ENCODE assay signal across 9 cellular contexts in the genomic region with DNA sequence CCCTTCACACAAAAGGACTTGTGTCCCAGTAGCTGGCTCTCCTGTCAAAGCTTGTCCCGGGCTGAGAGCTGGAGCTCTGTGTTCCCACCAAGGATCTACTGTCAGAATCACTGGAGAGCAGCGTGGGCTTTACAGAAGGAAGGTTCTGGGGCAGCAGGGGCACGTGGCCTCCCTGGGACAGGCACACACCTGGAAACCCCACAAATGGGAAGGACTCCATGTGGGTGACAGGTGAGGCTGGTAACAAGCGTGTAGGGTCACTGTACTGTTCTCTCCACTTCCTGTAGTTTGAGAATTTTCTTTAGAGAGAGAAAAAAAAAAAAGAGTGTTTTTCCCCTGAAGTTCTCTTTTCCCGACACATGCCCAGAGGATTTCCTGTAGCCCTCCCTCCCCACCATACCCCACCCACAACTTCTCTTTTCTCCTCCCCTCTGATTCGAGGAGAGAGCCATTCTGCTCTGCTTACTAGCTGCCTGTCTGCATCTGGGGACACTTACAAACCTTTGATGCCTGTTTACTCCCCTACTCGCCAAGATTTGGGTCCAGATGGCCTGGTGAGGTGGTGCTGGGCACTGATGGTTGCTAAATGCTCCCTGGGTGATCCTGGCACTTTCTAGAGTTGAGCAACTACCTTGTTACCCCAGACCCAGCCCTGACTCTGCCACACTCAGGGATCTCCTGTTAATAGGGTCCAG.
DNase-seq lines count a peak whose midpoint lies in the region; ATAC-seq, FAIRE-seq and TF ChIP-seq lines count a peak whose summit lies in the region.
"Had no signal": no experiment of that assay in that cellular context is flagged by ENCODE, and none has a peak within 500 bp of the region (broad histone marks: within the 10 kb centered on the region; RNA-seq: fewer than 3 reads in every experiment).

No MANE protein-coding gene starts in this region.

- H3K4me1 ChIP-seq in IMR-90 (ENCODE audit: control insufficient read depth, insufficient read depth, low read length) (peaks cover 46% of the 10 kb centered on the region), ascending aorta (peaks cover 46 to 65% of the 10 kb centered on the region in 2 donors), kidney (ENCODE audit: control insufficient read depth in 1 of 2, insufficient read depth in 1 of 2, low read depth in 1 of 2, low read length in 2 of 2) (peaks cover 0 to 3% of the 10 kb centered on the region in 2 donors), stomach (peaks cover 5 to 53% (median 37%) of the 10 kb centered on the region in 4 donors)

- TF ChIP-seq CTCF in IMR-90 (conservative IDR thresholded peaks at IDR 0.05; ENCODE audit: low read depth, low read length) (no peak), ascending aorta (IDR thresholded peaks at IDR 0.05) (no peak), kidney (IDR thresholded peaks at IDR 0.05; ENCODE audit: borderline replicate concordance, extremely low read depth, insufficient read depth) (no peak), stomach (IDR thresholded peaks at IDR 0.05) (no peak)

- TF ChIP-seq EP300 in stomach (IDR thresholded peaks at IDR 0.05), result no peak

- H4K8ac ChIP-seq in IMR-90 (ENCODE audit: low read depth in 2 of 2, low read length in 2 of 2), result peak overlapping the region; percentile 60 to 99

- no CpG with 5 or more reads among the region's 7 CpGs for WGBS in IMR-90 (ENCODE audit: extremely low coverage in 2 of 2, insufficient read length in 1 of 2), 2 experiments
- 7 to 26% (median 21%) methylated on average over 7 of the region's 7 CpGs for WGBS in stomach, 5 donors

- CTCF ChIA-PET in IMR-90 (lab: Yijun Ruan, JAX), result interaction anchor here (1.4 to 2.5 kb wide), 3 partner anchors 9 to 34 kb away, joined by 3 to 6 read pairs (median 4); no protein-coding TSS in a partner anchor

- peak; percentile 48 for ATAC-seq in IMR-90 (ENCODE audit: low read depth)
- no peak for ATAC-seq in HG02798 (IDR thresholded peaks at IDR 0.05; ENCODE audit: poor library complexity, unreplicated experiment)

- H4K91ac ChIP-seq in IMR-90 (ENCODE audit: insufficient read depth, low read depth, low read length), result peak overlapping the region; percentile 99

- H2BK15ac ChIP-seq in IMR-90 (ENCODE audit: low read depth, low read length), result peak overlapping the region; percentile 100

- no peaks in the 10 kb centered on the region for H3K27me3 ChIP-seq in IMR-90 (ENCODE audit: control insufficient read depth, insufficient read depth, low read length)
- H3K27me3 ChIP-seq in ascending aorta, result no peaks in the 10 kb centered on the region
- no peaks in the 10 kb centered on the region for H3K27me3 ChIP-seq in stomach

- H2AFZ ChIP-seq in IMR-90 (replicated peaks; ENCODE audit: low read length, poor library complexity), result peak overlapping the region; percentile 78

- H3K27ac ChIP-seq in IMR-90 (ENCODE audit: insufficient read depth, low read length) (peak overlapping the region; percentile 98), ascending aorta (peak overlapping the region; percentile 75 to 76), kidney (ENCODE audit: low read depth in 2 of 2, low read length in 2 of 2) (peak overlapping the region; percentile 32 to 79), stomach (peak overlapping the region; percentile 47 to 75 (median 69))

- TF ChIP-seq POLR2A in IMR-90 (IDR thresholded peaks at IDR 0.05; ENCODE audit: low read depth, low read length) (no peak), stomach (IDR thresholded peaks at IDR 0.05) (no peak)

- H3K23ac ChIP-seq in IMR-90 (ENCODE audit: low read depth, low read length), result peak overlapping the region; percentile 96

- peak overlapping the region; percentile 99 for H2BK20ac ChIP-seq in IMR-90 (ENCODE audit: low read depth, low read length)

- H2AK9ac ChIP-seq in IMR-90 (replicated peaks; ENCODE audit: low read depth, low read length, poor library complexity), result peak overlapping the region; percentile 89

- H3K56ac ChIP-seq in IMR-90 (ENCODE audit: extremely low read depth, insufficient read depth, low read length), result peak overlapping the region; percentile 88

- 0 out of 2 replicates have a peak overlapping the region, but pooled peaks have one; percentile 19 for H3K4me2 ChIP-seq in IMR-90 (ENCODE audit: low read depth, low read length)

- BruUV-seq in IMR-90 (replicated peaks; lab: Mats Ljungman, UMichigan), result no TSS peak

- peaks cover 39% of the 10 kb centered on the region for H3K9me1 ChIP-seq in IMR-90 (ENCODE audit: insufficient read depth, low read length)

- H3K9me3 ChIP-seq in IMR-90 (ENCODE audit: control insufficient read depth, insufficient read depth, low read length) (no peaks in the 10 kb centered on the region), ascending aorta (no peaks in the 10 kb centered on the region), kidney (ENCODE audit: control insufficient read depth in 1 of 2, low read length in 2 of 2) (no peaks in the 10 kb centered on the region), stomach (no peaks in the 10 kb centered on the region)

- H2BK5ac ChIP-seq in IMR-90 (ENCODE audit: low read depth, low read length, poor library complexity, severe bottlenecking), result peak overlapping the region; percentile 92

- H3K79me1 ChIP-seq in IMR-90 (ENCODE audit: low read depth in 1 of 2, low read length in 2 of 2), result peaks cover 0 to 11% of the 10 kb centered on the region in 2 experiments; a peak in 1 of 4 replicates

- intact Hi-C loops in IMR-90 (cut with micrococcal nuclease), result no loop called here
- intact Hi-C loops in ascending aorta (cut with DNase I), result loop anchor here (5.0 to 10.0 kb wide), 5 partner anchors 121 to 1156 kb away; a partner anchor contains a TSS
- intact Hi-C loops in kidney (cut with DNase I), result no loop called here
- intact Hi-C loops in stomach (cut with DNase I; ENCODE audit: low total_unique reads), result no loop called here

- peak overlapping the region; percentile 97 for H2BK120ac ChIP-seq in IMR-90 (ENCODE audit: low read depth, low read length)

- peak overlapping the region; percentile 96 for H3K18ac ChIP-seq in IMR-90 (ENCODE audit: low read depth, low read length)

- peak overlapping the region; percentile 99 for H4K5ac ChIP-seq in IMR-90 (ENCODE audit: low read depth, low read length)

- H3K14ac ChIP-seq in IMR-90 (replicated peaks; ENCODE audit: low read depth, low read length), result peak overlapping the region; percentile 99

- H3K4ac ChIP-seq in IMR-90 (ENCODE audit: low read depth, low read length), result peak overlapping the region; percentile 100

- no peak for TF ChIP-seq RAD21 in IMR-90 (IDR thresholded peaks at IDR 0.05; ENCODE audit: low read length)

- H2AK5ac ChIP-seq in IMR-90 (ENCODE audit: low read depth, low read length), result peak overlapping the region; percentile 100

- in situ Hi-C loops in IMR-90 (cut with MboI; ENCODE audit: low sequenced_read_pairs), result no loop called here

- DNase-seq in IMR-90 (peak; percentile 72), ascending aorta (ENCODE audit: low spot score in 2 of 2) (peak in 1 of 2 donors; percentile 69), kidney (no peak), stomach (no peak), NCI-H82 (lab: John Stamatoyannopoulos, UW) (no peak), epidermal melanocyte (ENCODE audit: insufficient read length, low spot score) (no peak)
- DNase-seq in stimulated activated CD4-positive, alpha-beta T cell treated with anti-CD3 and anti-CD28 coated beads, Interleukin-12 subunit alpha, Interleukin-12 subunit beta, amount 100 ng/mL, for 4 hours, result no peak
- DNase-seq: SHP77 had no signal

- no peak overlapping the region for H3K4me3 ChIP-seq in IMR-90 (ENCODE audit: insufficient read depth, low read depth, low read length)
- no peak overlapping the region for H3K4me3 ChIP-seq in ascending aorta
- no peak overlapping the region for H3K4me3 ChIP-seq in kidney (ENCODE audit: low read length in 2 of 2)
- no peak overlapping the region for H3K4me3 ChIP-seq in stomach

- dilution Hi-C loops in IMR-90 (cut with HindIII; ENCODE audit: low sequenced_read_pairs, unreplicated experiment), result no loop called here

- H3K36me3 ChIP-seq in IMR-90 (ENCODE audit: control insufficient read depth, insufficient read depth, low read length) (no peaks in the 10 kb centered on the region), ascending aorta (no peaks in the 10 kb centered on the region), kidney (ENCODE audit: control insufficient read depth in 1 of 2, insufficient read depth in 2 of 2, low read length in 2 of 2) (no peaks in the 10 kb centered on the region), stomach (no peaks in the 10 kb centered on the region)

- H3K9ac ChIP-seq in IMR-90 (ENCODE audit: low read depth, low read length) (peak overlapping the region; percentile 83), kidney (ENCODE audit: low read length in 2 of 2) (no peak overlapping the region)

- POLR2A ChIA-PET in IMR-90 (lab: Charles Lee; ENCODE audit: unreplicated experiment), result interaction anchor here (0.6 kb wide), 1 partner anchor 9 kb away, joined by 4 read pairs; no protein-coding TSS in a partner anchor

- no peak for FAIRE-seq in kidney (lab: Jason Lieb, UNC)

- no peaks in the 10 kb centered on the region for H4K20me1 ChIP-seq in IMR-90 (ENCODE audit: insufficient read depth, low read length)

TF ChIP-seq in IMR-90, 13 proteins besides CTCF, POLR2A, EP300 and RAD21:
- TF ChIP-seq MAZ (IDR thresholded peaks at IDR 0.05; ENCODE audit: borderline replicate concordance, low read depth, low read length), result 0 out of 2 replicates have a peak, but pooled peaks have one; percentile 24
- TF ChIP-seq, protein P1, sequence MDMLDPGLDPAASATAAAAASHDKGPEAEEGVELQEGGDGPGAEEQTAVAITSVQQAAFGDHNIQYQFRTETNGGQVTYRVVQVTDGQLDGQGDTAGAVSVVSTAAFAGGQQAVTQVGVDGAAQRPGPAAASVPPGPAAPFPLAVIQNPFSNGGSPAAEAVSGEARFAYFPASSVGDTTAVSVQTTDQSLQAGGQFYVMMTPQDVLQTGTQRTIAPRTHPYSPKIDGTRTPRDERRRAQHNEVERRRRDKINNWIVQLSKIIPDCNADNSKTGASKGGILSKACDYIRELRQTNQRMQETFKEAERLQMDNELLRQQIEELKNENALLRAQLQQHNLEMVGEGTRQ (IDR thresholded peaks at IDR 0.05; ENCODE audit: low read depth, low read length), result peak; percentile 34; the same call in 1 of the 2 replicates
- TF ChIP-seq CHD1 (IDR thresholded peaks at IDR 0.05; ENCODE audit: low read depth, low read length), result no peak
